ENCODE assay signal across 15 cellular contexts in the genomic region with DNA sequence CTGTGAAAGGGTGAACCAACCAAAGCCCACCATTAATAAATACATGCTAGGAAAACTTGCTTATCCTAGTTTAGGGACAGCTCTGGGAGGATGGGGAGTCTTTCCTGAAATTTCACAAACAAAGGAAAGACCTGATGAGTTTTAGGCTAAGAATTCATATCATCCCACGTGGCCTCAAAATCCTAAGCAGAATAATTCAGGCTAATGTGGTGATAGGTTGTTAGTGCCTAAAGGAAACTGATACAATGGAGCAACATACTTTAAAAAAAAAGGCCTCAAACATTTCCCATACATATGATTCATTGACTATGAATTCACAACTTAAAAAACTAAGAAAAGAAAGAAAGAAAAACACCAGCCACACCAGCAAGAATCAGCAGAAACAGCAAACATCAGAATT.
DNase-seq lines count a peak whose midpoint lies in the region; ATAC-seq and TF ChIP-seq lines count a peak whose summit lies in the region.
"Had no signal": no experiment of that assay in that cellular context is flagged by ENCODE, and none has a peak within 500 bp of the region (broad histone marks: within the 10 kb centered on the region; RNA-seq: fewer than 3 reads in every experiment).

No MANE protein-coding gene starts in this region.

- H3K27me3 ChIP-seq in brain microvascular endothelial cell (replicated peaks), result no peaks in the 10 kb centered on the region

- no peaks in the 10 kb centered on the region for H3K36me3 ChIP-seq in brain microvascular endothelial cell (replicated peaks)
- H3K36me3 ChIP-seq: HAP-1 had no signal

- H3K4me3 ChIP-seq in brain microvascular endothelial cell (ENCODE audit: low read depth, low read length) (no peak overlapping the region), fibroblast of mammary gland (ENCODE audit: control insufficient read depth, low read depth, low read length) (no peak overlapping the region)
- H3K4me3 ChIP-seq: HAP-1 had no signal

- no peak for ATAC-seq in GM21381 (IDR thresholded peaks at IDR 0.05; ENCODE audit: unreplicated experiment)
- ATAC-seq: CD8-positive, alpha-beta T cell had no signal

- TF ChIP-seq CTCF in brain microvascular endothelial cell (IDR thresholded peaks at IDR 0.05; ENCODE audit: low read depth, low read length, missing control alignments) (no peak), fibroblast of mammary gland (conservative IDR thresholded peaks at IDR 0.05; ENCODE audit: control insufficient read depth, insufficient read depth, low read depth, low read length) (no peak)

- DNase-seq in brain microvascular endothelial cell (peak; percentile 3), fibroblast of mammary gland (ENCODE audit: low read depth) (peak; percentile 41), kidney tubule cell (ENCODE audit: low spot score) (peak; percentile 10), foreskin melanocyte (no peak), anterior cingulate cortex (lab: John Stamatoyannopoulos, UW) (no peak), AG08396 (ENCODE audit: low spot score) (no peak)
- DNase-seq: CD8-positive, alpha-beta T cell; KBM-7; NCI-H1436 treated with DMSO at 0.1 percent for 48 hours; NCI-H2029 treated with DMSO at 0.1 percent for 48 hours; NCI-H510A; NCI-H774; RPMI8226 had no signal

- in situ Hi-C loops in brain microvascular endothelial cell (cut with HindIII; ENCODE audit: low pct_ligation_motif_present, low sequenced_read_pairs), result no loop called here

- no peak overlapping the region for H3K27ac ChIP-seq in brain microvascular endothelial cell

Comparison
In these comparisons a context has a peak if more than half of its experiments do, and no peak if none do; other contexts are left out.
1. DNase-seq: peak in brain microvascular endothelial cell (single experiment), fibroblast of mammary gland (single experiment) and kidney tubule cell (single experiment); none in foreskin melanocyte (single experiment), anterior cingulate cortex (0 of 58) and AG08396 (single experiment).